15 cellular contexts compared by ENCODE assay signal in the genomic region with DNA sequence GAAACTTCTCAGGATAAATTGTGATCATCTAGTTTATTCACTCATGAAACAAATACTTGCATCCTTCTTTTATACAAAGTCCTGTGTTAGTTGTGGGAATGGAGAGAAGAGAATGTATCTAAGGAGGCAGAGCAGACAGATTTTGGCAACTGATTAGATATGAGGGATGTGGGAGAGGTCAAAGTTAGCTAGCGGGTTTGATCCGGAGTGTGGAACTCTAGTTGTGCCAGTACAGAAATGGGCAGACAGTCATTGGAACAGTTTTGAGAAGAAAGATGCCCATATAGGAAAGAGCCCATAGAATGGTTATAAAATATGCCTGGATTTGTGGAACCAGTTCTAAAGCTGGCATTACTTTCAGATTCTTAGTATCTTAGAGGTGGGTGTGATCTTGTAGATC.
DNase-seq lines count a peak whose midpoint lies in the region; ATAC-seq and TF ChIP-seq lines count a peak whose summit lies in the region.
"Had no signal": no experiment of that assay in that cellular context is flagged by ENCODE, and none has a peak within 500 bp of the region (broad histone marks: within the 10 kb centered on the region; RNA-seq: fewer than 3 reads in every experiment).

No MANE protein-coding gene starts in this region.

- peaks cover 98% of the 10 kb centered on the region for H3K79me2 ChIP-seq in MM.1S (ENCODE audit: low read length)

- H3K36me3 Mint-ChIP-seq in stimulated activated memory B cell treated with anti-CD40 and anti-IgM and Interleukin-4, amounts not matched to agents 10 μg/mL and 1 μg/mL and 100 μg/mL, for 72 hours, result peaks cover 17% of the 10 kb centered on the region

- no peak overlapping the region for H2AFZ ChIP-seq in MM.1S (ENCODE audit: low read length)

- TF ChIP-seq POLR2A in adrenal gland (IDR thresholded peaks at IDR 0.05), result no peak

- H3K27ac ChIP-seq in MM.1S (ENCODE audit: low read length) (peak overlapping the region; percentile 23; the same call in 1 of the 2 replicates), adrenal gland (peak overlapping the region in 3 of 5 donors; percentile 0 to 47 (median 16)), subcutaneous abdominal adipose tissue (ENCODE audit: low read depth, low read length) (peak overlapping the region; percentile 6)
- H3K27ac ChIP-seq: BLaER1, KMS-11 had no signal

- intact Hi-C loops in adrenal gland (cut with DNase I), result no loop called here

- 0 out of 2 replicates have a peak overlapping the region, but pooled peaks have one; percentile 5 for H3K4me2 ChIP-seq in MM.1S (ENCODE audit: low read depth, low read length)
- H3K4me2 ChIP-seq: BLaER1, KMS-11 had no signal

- ATAC-seq in left lobe of liver, result peak; percentile 2
- ATAC-seq in HG02610 (IDR thresholded peaks at IDR 0.05; ENCODE audit: unreplicated experiment), result no peak
- ATAC-seq in stimulated activated memory B cell treated with anti-CD40 and anti-IgM and Interleukin-4, amounts not matched to agents 10 μg/mL and 1 μg/mL and 100 μg/mL, for 72 hours, result no peak

- H4K20me1 ChIP-seq in MM.1S (ENCODE audit: insufficient read depth, low read length), result no peaks in the 10 kb centered on the region

- peaks cover 17% of the 10 kb centered on the region for H3K4me1 Mint-ChIP-seq in stimulated activated memory B cell treated with anti-CD40 and anti-IgM and Interleukin-4, amounts not matched to agents 10 μg/mL and 1 μg/mL and 100 μg/mL, for 72 hours

- no peak for TF ChIP-seq CTCF in MM.1S (IDR thresholded peaks at IDR 0.05; ENCODE audit: low read length)
- TF ChIP-seq CTCF in adrenal gland (IDR thresholded peaks at IDR 0.05), result no peak
- no peak for TF ChIP-seq CTCF in GM10266 (IDR thresholded peaks at IDR 0.05; ENCODE audit: control insufficient read depth, insufficient read depth, low read depth, missing control alignments)

- H3K36me3 ChIP-seq in MM.1S (replicated peaks; ENCODE audit: insufficient read depth, low read length) (no peaks in the 10 kb centered on the region; the same call in 1 of the 2 replicates), adrenal gland (replicated peaks in 1 of 2) (no peaks in the 10 kb centered on the region), subcutaneous abdominal adipose tissue (ENCODE audit: control insufficient read depth in 5 of 5, insufficient read depth in 5 of 5, low read length in 5 of 5) (no peaks in the 10 kb centered on the region)

- no peaks in the 10 kb centered on the region for H3K9me2 ChIP-seq in MM.1S (replicated peaks; ENCODE audit: insufficient read depth, low read length)

- no peak overlapping the region for H3K27ac Mint-ChIP-seq in stimulated activated memory B cell treated with anti-CD40 and anti-IgM and Interleukin-4, amounts not matched to agents 10 μg/mL and 1 μg/mL and 100 μg/mL, for 72 hours

- peaks cover 20% of the 10 kb centered on the region for H3F3A ChIP-seq in MM.1S (ENCODE audit: insufficient read depth, low read length)

- H3K9me3 ChIP-seq in MM.1S (replicated peaks; ENCODE audit: insufficient read depth, low read length) (no peaks in the 10 kb centered on the region), adrenal gland (replicated peaks in 1 of 3) (no peaks in the 10 kb centered on the region), subcutaneous abdominal adipose tissue (ENCODE audit: control insufficient read depth in 5 of 5, low read length in 5 of 5) (no peaks in the 10 kb centered on the region)
- H3K9me3 ChIP-seq: BLaER1, MG63 had no signal

- H3K4me3 ChIP-seq in MM.1S (ENCODE audit: low read length) (no peak overlapping the region), adrenal gland (no peak overlapping the region), subcutaneous abdominal adipose tissue (ENCODE audit: low read depth in 1 of 5, low read length in 5 of 5) (no peak overlapping the region)
- H3K4me3 ChIP-seq: BLaER1, MG63 had no signal

- H3K4me3 Mint-ChIP-seq in stimulated activated memory B cell treated with anti-CD40 and anti-IgM and Interleukin-4, amounts not matched to agents 10 μg/mL and 1 μg/mL and 100 μg/mL, for 72 hours, result no peak overlapping the region

- H3K9me3 Mint-ChIP-seq in stimulated activated memory B cell treated with anti-CD40 and anti-IgM and Interleukin-4, amounts not matched to agents 10 μg/mL and 1 μg/mL and 100 μg/mL, for 72 hours, result no peaks in the 10 kb centered on the region

- DNase-seq in MM.1S (no peak), adrenal gland (no peak), left lobe of liver (ENCODE audit: low spot score) (no peak), GM10266 (ENCODE audit: extremely low spot score) (no peak)
- DNase-seq: DMS 273 treated with DMSO at 0.1 percent for 48 hours, MG63, NCI-H1105 treated with DMSO at 0.1 percent for 48 hours, NCI-H187, NCI-H446, NCI-H774 had no signal

- no peaks in the 10 kb centered on the region for H3K27me3 ChIP-seq in MM.1S (replicated peaks; ENCODE audit: insufficient read depth, low read length)
- H3K27me3 ChIP-seq in adrenal gland, result no peaks in the 10 kb centered on the region
- H3K27me3 ChIP-seq in subcutaneous abdominal adipose tissue (ENCODE audit: control insufficient read depth in 5 of 5, insufficient read depth in 4 of 5, low read length in 5 of 5), result no peaks in the 10 kb centered on the region
- H3K27me3 ChIP-seq: BLaER1, MG63 had no signal

- H3K4me1 ChIP-seq in MM.1S (ENCODE audit: low read length), result peaks cover 55% of the 10 kb centered on the region
- H3K4me1 ChIP-seq in adrenal gland (replicated peaks in 1 of 2), result peaks cover 21 to 51% of the 10 kb centered on the region in 2 donors
- H3K4me1 ChIP-seq in subcutaneous abdominal adipose tissue (ENCODE audit: control insufficient read depth in 5 of 5, insufficient read depth in 5 of 5, low read length in 5 of 5), result peaks cover 10 to 36% (median 31%) of the 10 kb centered on the region in 5 donors
- H3K4me1 ChIP-seq: BLaER1 had no signal

- H3K9ac ChIP-seq in MM.1S (ENCODE audit: low read length) (no peak overlapping the region), subcutaneous abdominal adipose tissue (ENCODE audit: low read length in 5 of 5) (no peak overlapping the region)
- H3K9ac ChIP-seq: BLaER1, KMS-11 had no signal

- H3K27me3 Mint-ChIP-seq in stimulated activated memory B cell treated with anti-CD40 and anti-IgM and Interleukin-4, amounts not matched to agents 10 μg/mL and 1 μg/mL and 100 μg/mL, for 72 hours, result no peaks in the 10 kb centered on the region

- WGBS in adrenal gland, 4 donors, result 61 to 81% (median 73%) methylated on average over 2 of the region's 2 CpGs
